In the genomic region with DNA sequence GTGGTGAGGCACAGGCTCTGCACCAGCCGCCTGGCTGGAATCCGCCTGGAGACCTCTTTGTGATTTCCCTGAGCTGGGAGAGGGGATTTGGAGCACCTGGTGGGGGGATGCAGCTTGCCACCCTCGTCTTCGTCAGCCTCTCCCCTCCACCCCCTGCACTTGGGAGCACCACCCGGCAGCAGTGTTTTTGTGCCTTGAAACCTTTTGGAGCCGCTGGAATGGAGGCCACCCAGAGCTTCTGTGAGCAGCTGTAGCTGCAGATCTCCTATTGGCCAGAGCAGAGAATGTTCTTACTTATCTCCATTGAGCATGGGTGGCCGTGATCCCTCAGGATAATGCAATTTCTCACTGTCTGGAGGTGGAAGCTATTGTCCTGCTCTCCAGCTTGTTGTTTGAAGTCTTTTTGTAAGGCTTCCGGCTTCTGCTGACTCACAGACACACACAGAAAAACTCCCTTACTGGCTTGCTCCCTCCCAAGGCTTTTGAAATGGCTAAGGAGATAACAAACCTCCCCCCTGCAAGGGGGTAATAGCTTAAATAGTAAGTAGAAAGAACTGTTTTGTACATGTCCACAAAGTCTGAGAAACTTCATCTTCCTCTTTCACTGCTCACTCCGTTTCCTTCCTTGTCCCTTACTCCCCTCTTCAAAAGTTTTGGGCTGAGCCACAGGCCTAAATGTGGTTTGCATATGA, we compare ENCODE assay signal across 1 cellular context.
TF ChIP-seq lines count a peak whose summit lies in the region.

No MANE protein-coding gene starts in this region.

TF ChIP-seq in K562, 482 proteins besides CTCF, POLR2A, EP300 and RAD21 (continued from another document and continues in another):
- TF ChIP-seq, protein P1, sequence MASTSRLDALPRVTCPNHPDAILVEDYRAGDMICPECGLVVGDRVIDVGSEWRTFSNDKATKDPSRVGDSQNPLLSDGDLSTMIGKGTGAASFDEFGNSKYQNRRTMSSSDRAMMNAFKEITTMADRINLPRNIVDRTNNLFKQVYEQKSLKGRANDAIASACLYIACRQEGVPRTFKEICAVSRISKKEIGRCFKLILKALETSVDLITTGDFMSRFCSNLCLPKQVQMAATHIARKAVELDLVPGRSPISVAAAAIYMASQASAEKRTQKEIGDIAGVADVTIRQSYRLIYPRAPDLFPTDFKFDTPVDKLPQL (IDR thresholded peaks at IDR 0.05; ENCODE audit: extremely low read depth, insufficient read length): no peak
- no peak for TF ChIP-seq ZNF282 (CRISPR knock-in tag; IDR thresholded peaks at IDR 0.05)
- TF ChIP-seq, protein P2, sequence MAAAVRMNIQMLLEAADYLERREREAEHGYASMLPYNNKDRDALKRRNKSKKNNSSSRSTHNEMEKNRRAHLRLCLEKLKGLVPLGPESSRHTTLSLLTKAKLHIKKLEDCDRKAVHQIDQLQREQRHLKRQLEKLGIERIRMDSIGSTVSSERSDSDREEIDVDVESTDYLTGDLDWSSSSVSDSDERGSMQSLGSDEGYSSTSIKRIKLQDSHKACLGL (CRISPR knock-in tag; IDR thresholded peaks at IDR 0.05; ENCODE audit: borderline replicate concordance, poor library complexity, severe bottlenecking): no peak
- 0 out of 2 replicates have a peak, but pooled peaks have one; percentile 34 for TF ChIP-seq ZNF76 (CRISPR knock-in tag; IDR thresholded peaks at IDR 0.05; ENCODE audit: borderline replicate concordance)
- no peak for TF ChIP-seq ZFP1 (CRISPR knock-in tag; IDR thresholded peaks at IDR 0.05)
- TF ChIP-seq PHTF2 (CRISPR knock-in tag; IDR thresholded peaks at IDR 0.05): no peak
- TF ChIP-seq, protein P3, sequence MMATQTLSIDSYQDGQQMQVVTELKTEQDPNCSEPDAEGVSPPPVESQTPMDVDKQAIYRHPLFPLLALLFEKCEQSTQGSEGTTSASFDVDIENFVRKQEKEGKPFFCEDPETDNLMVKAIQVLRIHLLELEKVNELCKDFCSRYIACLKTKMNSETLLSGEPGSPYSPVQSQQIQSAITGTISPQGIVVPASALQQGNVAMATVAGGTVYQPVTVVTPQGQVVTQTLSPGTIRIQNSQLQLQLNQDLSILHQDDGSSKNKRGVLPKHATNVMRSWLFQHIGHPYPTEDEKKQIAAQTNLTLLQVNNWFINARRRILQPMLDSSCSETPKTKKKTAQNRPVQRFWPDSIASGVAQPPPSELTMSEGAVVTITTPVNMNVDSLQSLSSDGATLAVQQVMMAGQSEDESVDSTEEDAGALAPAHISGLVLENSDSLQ (IDR thresholded peaks at IDR 0.05): peak; percentile 89
- peak; percentile 71 for TF ChIP-seq ETV5 (CRISPR knock-in tag; IDR thresholded peaks at IDR 0.05; ENCODE audit: low read depth)
- TF ChIP-seq BDP1 (IDR thresholded peaks at IDR 0.05; ENCODE audit: insufficient read depth, insufficient read length): no peak
- peak; percentile 18; the same call in 1 of the 2 replicates for TF ChIP-seq KLF13 (tag; IDR thresholded peaks at IDR 0.05; ENCODE audit: borderline replicate concordance, low read depth)
- TF ChIP-seq NEUROD1 (IDR thresholded peaks at IDR 0.05; ENCODE audit: borderline replicate concordance, low read depth, low read length, partially characterized antibody): peak; percentile 17
- TF ChIP-seq U2AF1 (optimal IDR thresholded peaks at IDR 0.05; ENCODE audit: low read depth, low read length): no peak
- TF ChIP-seq ZNF696 (CRISPR knock-in tag; conservative IDR thresholded peaks at IDR 0.05): no peak
- TF ChIP-seq, protein P4, sequence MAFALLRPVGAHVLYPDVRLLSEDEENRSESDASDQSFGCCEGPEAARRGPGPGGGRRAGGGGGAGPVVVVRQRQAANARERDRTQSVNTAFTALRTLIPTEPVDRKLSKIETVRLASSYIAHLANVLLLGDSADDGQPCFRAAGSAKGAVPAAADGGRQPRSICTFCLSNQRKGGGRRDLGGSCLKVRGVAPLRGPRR (CRISPR knock-in tag; IDR thresholded peaks at IDR 0.05): no peak
- peak; percentile 69 for TF ChIP-seq ATF7 (IDR thresholded peaks at IDR 0.05)
- peak; percentile 89 for TF ChIP-seq FOSL1 (tag; conservative IDR thresholded peaks at IDR 0.05)
- TF ChIP-seq ZNF12 (CRISPR knock-in tag; IDR thresholded peaks at IDR 0.05): no peak
- no peak for TF ChIP-seq ZNF134 (CRISPR knock-in tag; conservative IDR thresholded peaks at IDR 0.05)
- TF ChIP-seq TEAD1 (CRISPR knock-in tag; IDR thresholded peaks at IDR 0.05): peak in 1 of 2 experiments; percentile 75; a peak in 1 of 4 replicates
- no peak for TF ChIP-seq SMC3 (conservative IDR thresholded peaks at IDR 0.05; ENCODE audit: insufficient read depth, low read depth, low read length)
- no peak for TF ChIP-seq ZNF24 (IDR thresholded peaks at IDR 0.05)
- TF ChIP-seq, protein P5, sequence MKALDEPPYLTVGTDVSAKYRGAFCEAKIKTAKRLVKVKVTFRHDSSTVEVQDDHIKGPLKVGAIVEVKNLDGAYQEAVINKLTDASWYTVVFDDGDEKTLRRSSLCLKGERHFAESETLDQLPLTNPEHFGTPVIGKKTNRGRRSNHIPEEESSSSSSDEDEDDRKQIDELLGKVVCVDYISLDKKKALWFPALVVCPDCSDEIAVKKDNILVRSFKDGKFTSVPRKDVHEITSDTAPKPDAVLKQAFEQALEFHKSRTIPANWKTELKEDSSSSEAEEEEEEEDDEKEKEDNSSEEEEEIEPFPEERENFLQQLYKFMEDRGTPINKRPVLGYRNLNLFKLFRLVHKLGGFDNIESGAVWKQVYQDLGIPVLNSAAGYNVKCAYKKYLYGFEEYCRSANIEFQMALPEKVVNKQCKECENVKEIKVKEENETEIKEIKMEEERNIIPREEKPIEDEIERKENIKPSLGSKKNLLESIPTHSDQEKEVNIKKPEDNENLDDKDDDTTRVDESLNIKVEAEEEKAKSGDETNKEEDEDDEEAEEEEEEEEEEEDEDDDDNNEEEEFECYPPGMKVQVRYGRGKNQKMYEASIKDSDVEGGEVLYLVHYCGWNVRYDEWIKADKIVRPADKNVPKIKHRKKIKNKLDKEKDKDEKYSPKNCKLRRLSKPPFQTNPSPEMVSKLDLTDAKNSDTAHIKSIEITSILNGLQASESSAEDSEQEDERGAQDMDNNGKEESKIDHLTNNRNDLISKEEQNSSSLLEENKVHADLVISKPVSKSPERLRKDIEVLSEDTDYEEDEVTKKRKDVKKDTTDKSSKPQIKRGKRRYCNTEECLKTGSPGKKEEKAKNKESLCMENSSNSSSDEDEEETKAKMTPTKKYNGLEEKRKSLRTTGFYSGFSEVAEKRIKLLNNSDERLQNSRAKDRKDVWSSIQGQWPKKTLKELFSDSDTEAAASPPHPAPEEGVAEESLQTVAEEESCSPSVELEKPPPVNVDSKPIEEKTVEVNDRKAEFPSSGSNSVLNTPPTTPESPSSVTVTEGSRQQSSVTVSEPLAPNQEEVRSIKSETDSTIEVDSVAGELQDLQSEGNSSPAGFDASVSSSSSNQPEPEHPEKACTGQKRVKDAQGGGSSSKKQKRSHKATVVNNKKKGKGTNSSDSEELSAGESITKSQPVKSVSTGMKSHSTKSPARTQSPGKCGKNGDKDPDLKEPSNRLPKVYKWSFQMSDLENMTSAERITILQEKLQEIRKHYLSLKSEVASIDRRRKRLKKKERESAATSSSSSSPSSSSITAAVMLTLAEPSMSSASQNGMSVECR (CRISPR knock-in tag; IDR thresholded peaks at IDR 0.05): no peak; the same call in 1 of the 2 replicates
- TF ChIP-seq ZNF263 (CRISPR knock-in tag; IDR thresholded peaks at IDR 0.05; ENCODE audit: borderline replicate concordance): 0 out of 2 replicates have a peak, but pooled peaks have one; percentile 22
- TF ChIP-seq ELF4 (CRISPR knock-in tag; IDR thresholded peaks at IDR 0.05): no peak
- peak; percentile 57 for TF ChIP-seq ASH1L (IDR thresholded peaks at IDR 0.05; ENCODE audit: borderline replicate concordance, low read depth, partially characterized antibody)
- peak; percentile 90 for TF ChIP-seq C11orf30 (IDR thresholded peaks at IDR 0.05; ENCODE audit: low read depth)
- TF ChIP-seq MCM5 (IDR thresholded peaks at IDR 0.05; ENCODE audit: low read depth): no peak
- TF ChIP-seq, protein P6, sequence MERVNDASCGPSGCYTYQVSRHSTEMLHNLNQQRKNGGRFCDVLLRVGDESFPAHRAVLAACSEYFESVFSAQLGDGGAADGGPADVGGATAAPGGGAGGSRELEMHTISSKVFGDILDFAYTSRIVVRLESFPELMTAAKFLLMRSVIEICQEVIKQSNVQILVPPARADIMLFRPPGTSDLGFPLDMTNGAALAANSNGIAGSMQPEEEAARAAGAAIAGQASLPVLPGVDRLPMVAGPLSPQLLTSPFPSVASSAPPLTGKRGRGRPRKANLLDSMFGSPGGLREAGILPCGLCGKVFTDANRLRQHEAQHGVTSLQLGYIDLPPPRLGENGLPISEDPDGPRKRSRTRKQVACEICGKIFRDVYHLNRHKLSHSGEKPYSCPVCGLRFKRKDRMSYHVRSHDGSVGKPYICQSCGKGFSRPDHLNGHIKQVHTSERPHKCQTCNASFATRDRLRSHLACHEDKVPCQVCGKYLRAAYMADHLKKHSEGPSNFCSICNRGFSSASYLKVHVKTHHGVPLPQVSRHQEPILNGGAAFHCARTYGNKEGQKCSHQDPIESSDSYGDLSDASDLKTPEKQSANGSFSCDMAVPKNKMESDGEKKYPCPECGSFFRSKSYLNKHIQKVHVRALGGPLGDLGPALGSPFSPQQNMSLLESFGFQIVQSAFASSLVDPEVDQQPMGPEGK (CRISPR knock-in tag; IDR thresholded peaks at IDR 0.05; ENCODE audit: borderline replicate concordance): no peak
- TF ChIP-seq RBFOX2 (IDR thresholded peaks at IDR 0.05; ENCODE audit: low read depth, low read length): peak; percentile 69
- no peak for TF ChIP-seq NR2C2 (CRISPR knock-in tag; IDR thresholded peaks at IDR 0.05)
- peak; percentile 69; the same call in 1 of the 2 replicates for TF ChIP-seq NR2C2 (tag; IDR thresholded peaks at IDR 0.05)
- no peak for TF ChIP-seq ZNF586 (CRISPR knock-in tag; conservative IDR thresholded peaks at IDR 0.05)
- TF ChIP-seq POU5F1 (IDR thresholded peaks at IDR 0.05; ENCODE audit: borderline replicate concordance, low read depth, low read length, partially characterized antibody): no peak
- TF ChIP-seq GATA2 (CRISPR knock-in tag; IDR thresholded peaks at IDR 0.05): peak; percentile 50
- peak; percentile 79 for TF ChIP-seq CXXC5 (CRISPR knock-in tag; IDR thresholded peaks at IDR 0.05)
- TF ChIP-seq HNRNPUL1 (IDR thresholded peaks at IDR 0.05; ENCODE audit: low read length): no peak
- TF ChIP-seq EHMT2 (IDR thresholded peaks at IDR 0.05): peak; percentile 87
- no peak for TF ChIP-seq ZNF695 (CRISPR knock-in tag; IDR thresholded peaks at IDR 0.05)
- TF ChIP-seq ZNF830 (CRISPR knock-in tag; IDR thresholded peaks at IDR 0.05): 0 out of 2 replicates have a peak, but pooled peaks have one; percentile 16
- TF ChIP-seq ZNF785 (CRISPR knock-in tag; IDR thresholded peaks at IDR 0.05): no peak
- TF ChIP-seq TAF15 (IDR thresholded peaks at IDR 0.05; ENCODE audit: low read depth, low read length): no peak
- TF ChIP-seq ZNF507 (tag; conservative IDR thresholded peaks at IDR 0.05): no peak
- no peak for TF ChIP-seq NCOA6 (IDR thresholded peaks at IDR 0.05)
- TF ChIP-seq NFRKB (IDR thresholded peaks at IDR 0.05; ENCODE audit: low read depth): peak; percentile 98
- peak; percentile 80; the same call in 1 of the 2 replicates for TF ChIP-seq ZKSCAN8 (CRISPR knock-in tag; IDR thresholded peaks at IDR 0.05)
- TF ChIP-seq HEY1 (CRISPR knock-in tag; IDR thresholded peaks at IDR 0.05; ENCODE audit: borderline replicate concordance): no peak
- peak; percentile 48 for TF ChIP-seq TBP (optimal IDR thresholded peaks at IDR 0.05; ENCODE audit: low read depth, low read length)
- TF ChIP-seq RBM14 (IDR thresholded peaks at IDR 0.05; ENCODE audit: borderline replicate concordance, insufficient read depth, low read depth, low read length): no peak
- TF ChIP-seq, protein P7, sequence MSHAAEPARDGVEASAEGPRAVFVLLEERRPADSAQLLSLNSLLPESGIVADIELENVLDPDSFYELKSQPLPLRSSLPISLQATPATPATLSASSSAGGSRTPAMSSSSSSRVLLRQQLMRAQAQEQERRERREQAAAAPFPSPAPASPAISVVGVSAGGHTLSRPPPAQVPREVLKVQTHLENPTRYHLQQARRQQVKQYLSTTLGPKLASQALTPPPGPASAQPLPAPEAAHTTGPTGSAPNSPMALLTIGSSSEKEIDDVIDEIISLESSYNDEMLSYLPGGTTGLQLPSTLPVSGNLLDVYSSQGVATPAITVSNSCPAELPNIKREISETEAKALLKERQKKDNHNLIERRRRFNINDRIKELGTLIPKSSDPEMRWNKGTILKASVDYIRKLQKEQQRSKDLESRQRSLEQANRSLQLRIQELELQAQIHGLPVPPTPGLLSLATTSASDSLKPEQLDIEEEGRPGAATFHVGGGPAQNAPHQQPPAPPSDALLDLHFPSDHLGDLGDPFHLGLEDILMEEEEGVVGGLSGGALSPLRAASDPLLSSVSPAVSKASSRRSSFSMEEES (CRISPR knock-in tag; IDR thresholded peaks at IDR 0.05): no peak
- peak; percentile 58; the same call in 1 of the 2 replicates for TF ChIP-seq ZBTB7A (IDR thresholded peaks at IDR 0.05; ENCODE audit: borderline replicate concordance, control insufficient read depth, low read depth, low read length)
- TF ChIP-seq EP400 (IDR thresholded peaks at IDR 0.05): no peak; the same call in 1 of the 2 replicates
- TF ChIP-seq, protein P8, sequence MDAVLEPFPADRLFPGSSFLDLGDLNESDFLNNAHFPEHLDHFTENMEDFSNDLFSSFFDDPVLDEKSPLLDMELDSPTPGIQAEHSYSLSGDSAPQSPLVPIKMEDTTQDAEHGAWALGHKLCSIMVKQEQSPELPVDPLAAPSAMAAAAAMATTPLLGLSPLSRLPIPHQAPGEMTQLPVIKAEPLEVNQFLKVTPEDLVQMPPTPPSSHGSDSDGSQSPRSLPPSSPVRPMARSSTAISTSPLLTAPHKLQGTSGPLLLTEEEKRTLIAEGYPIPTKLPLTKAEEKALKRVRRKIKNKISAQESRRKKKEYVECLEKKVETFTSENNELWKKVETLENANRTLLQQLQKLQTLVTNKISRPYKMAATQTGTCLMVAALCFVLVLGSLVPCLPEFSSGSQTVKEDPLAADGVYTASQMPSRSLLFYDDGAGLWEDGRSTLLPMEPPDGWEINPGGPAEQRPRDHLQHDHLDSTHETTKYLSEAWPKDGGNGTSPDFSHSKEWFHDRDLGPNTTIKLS (IDR thresholded peaks at IDR 0.05; ENCODE audit: borderline replicate concordance, low read depth): no peak
- peak; percentile 15 for TF ChIP-seq HDAC3 (IDR thresholded peaks at IDR 0.05; ENCODE audit: borderline replicate concordance, partially characterized antibody)
- TF ChIP-seq OTX1 (CRISPR knock-in tag; IDR thresholded peaks at IDR 0.05): no peak
- 0 out of 2 replicates have a peak, but pooled peaks have one; percentile 6 for TF ChIP-seq HLTF (IDR thresholded peaks at IDR 0.05)
- no peak for TF ChIP-seq SIN3B (IDR thresholded peaks at IDR 0.05; ENCODE audit: low read depth)
- TF ChIP-seq ZFX (CRISPR knock-in tag; IDR thresholded peaks at IDR 0.05): peak; percentile 47; the same call in 1 of the 2 replicates
- TF ChIP-seq, protein P9, sequence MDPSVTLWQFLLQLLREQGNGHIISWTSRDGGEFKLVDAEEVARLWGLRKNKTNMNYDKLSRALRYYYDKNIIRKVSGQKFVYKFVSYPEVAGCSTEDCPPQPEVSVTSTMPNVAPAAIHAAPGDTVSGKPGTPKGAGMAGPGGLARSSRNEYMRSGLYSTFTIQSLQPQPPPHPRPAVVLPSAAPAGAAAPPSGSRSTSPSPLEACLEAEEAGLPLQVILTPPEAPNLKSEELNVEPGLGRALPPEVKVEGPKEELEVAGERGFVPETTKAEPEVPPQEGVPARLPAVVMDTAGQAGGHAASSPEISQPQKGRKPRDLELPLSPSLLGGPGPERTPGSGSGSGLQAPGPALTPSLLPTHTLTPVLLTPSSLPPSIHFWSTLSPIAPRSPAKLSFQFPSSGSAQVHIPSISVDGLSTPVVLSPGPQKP (CRISPR knock-in tag; IDR thresholded peaks at IDR 0.05): no peak
- TF ChIP-seq ZNF175 (CRISPR knock-in tag; IDR thresholded peaks at IDR 0.05; ENCODE audit: low read depth): peak; percentile 81
